In genomic region chr11:114080219-114080618, GRCh38 we compare ENCODE assay signal across 9 cellular contexts. TPM values are rescaled to one million over a fixed set of nuclear protein-coding genes. Genes with fewer than 3 reads are reported as not detected.
DNase-seq lines count a peak whose midpoint lies in the region; ATAC-seq and TF ChIP-seq lines count a peak whose summit lies in the region.
"Had no signal": no experiment of that assay in that cellular context is flagged by ENCODE, and none has a peak within 500 bp of the region (broad histone marks: within the 10 kb centered on the region; RNA-seq: fewer than 3 reads in every experiment).

No MANE protein-coding gene starts in this region.

- peaks cover 11% of the 10 kb centered on the region for H3K4me1 ChIP-seq in osteoblast (ENCODE audit: insufficient read depth, low read length)

- DNase-seq in H4 (ENCODE audit: low spot score) (peak; percentile 50), SIG-M5 (lab: John Stamatoyannopoulos, UW) (peak; percentile 41), pulmonary artery endothelial cell (ENCODE audit: low read depth, low spot score) (peak; percentile 59), AG20443 (ENCODE audit: low spot score) (no peak), osteoblast (ENCODE audit: insufficient read length, low spot score, missing footprints) (no peak), NCI-H1436 treated with DMSO at 0.1 percent for 48 hours (lab: John Stamatoyannopoulos, UW) (no peak)
- DNase-seq in stimulated activated CD4-positive, alpha-beta T cell treated with anti-CD3 and anti-CD28 coated beads, Interleukin-1b, Interleukin-23, amount 100 ng/mL, for 48 hours = no peak
- DNase-seq: NCI-H2227 treated with DMSO at 0.1 percent for 48 hours had no signal

- no peaks in the 10 kb centered on the region for H4K20me1 ChIP-seq in osteoblast (ENCODE audit: insufficient read depth, low read length)

- H3K36me3 ChIP-seq in osteoblast (ENCODE audit: insufficient read depth, low read length) = no peaks in the 10 kb centered on the region

- no peaks in the 10 kb centered on the region for H3K79me2 ChIP-seq in osteoblast (ENCODE audit: insufficient read depth, low read length)

- H3K4me2 ChIP-seq in osteoblast (ENCODE audit: insufficient read depth, low read length) = no peak overlapping the region

- H3K9me3 ChIP-seq in osteoblast (ENCODE audit: low read depth, low read length) = no peaks in the 10 kb centered on the region

- no peak for TF ChIP-seq CTCF in osteoblast (IDR thresholded peaks at IDR 0.05; ENCODE audit: extremely low read depth, low read depth, low read length)

- peaks cover 22% of the 10 kb centered on the region for H3K27me3 ChIP-seq in osteoblast (ENCODE audit: insufficient read depth, low read length)

- no peak overlapping the region for H3K27ac ChIP-seq in osteoblast (ENCODE audit: low read depth, low read length)

- no peak overlapping the region for H2AFZ ChIP-seq in osteoblast (ENCODE audit: low read length)

- ATAC-seq in esophagus mucosa = peak; percentile 55

- H3K4me3 ChIP-seq in osteoblast (ENCODE audit: insufficient read depth, low read length) = no peak overlapping the region

RNA-seq across cellular contexts. Expression of gene ZBTB16, which starts 20.7 kb away (rescaled TPM):
- total RNA-seq in H4 (2014; rRNA removed; shearing (Covaris generic)) = not detected in 2 replicates
- 5.4 TPM for total RNA-seq in esophagus mucosa
- 17.3 and 41.7 TPM in 2 replicates for total RNA-seq in pulmonary artery endothelial cell
- total RNA-seq in osteoblast = under 0.01 TPM in 1 of 2 replicates, not detected in the other

Comparison
In these comparisons a context has a peak if more than half of its experiments do, and no peak if none do; other contexts are left out.
1. DNase-seq: peak in H4 (single experiment), SIG-M5 (single experiment) and pulmonary artery endothelial cell (single experiment); none in AG20443 (single experiment), osteoblast (single experiment), stimulated activated CD4-positive, alpha-beta T cell treated with anti-CD3 and anti-CD28 coated beads, Interleukin-1b, Interleukin-23, amount 100 ng/mL, for 48 hours (single experiment) and NCI-H1436 treated with DMSO at 0.1 percent for 48 hours (single experiment).